22 cellular contexts compared by ENCODE assay signal in the genomic region with DNA sequence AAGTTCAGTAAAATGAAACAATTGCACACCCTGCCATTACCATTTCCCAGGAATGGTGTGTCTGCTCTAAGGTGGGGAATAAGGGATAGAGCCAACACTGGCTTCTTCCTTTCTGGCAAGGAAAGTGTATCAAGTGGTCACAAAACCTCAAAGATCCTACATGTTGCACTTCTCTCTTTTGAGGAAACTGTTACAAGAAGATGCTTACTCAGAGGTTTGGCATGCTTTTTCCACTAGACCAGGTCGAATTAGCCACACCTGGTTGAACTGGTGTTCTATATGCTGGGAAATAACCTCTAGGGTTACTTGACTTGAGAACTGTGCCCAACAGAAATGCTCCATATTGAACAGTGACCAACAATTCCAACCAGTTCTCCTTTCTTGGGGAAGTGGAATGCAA.
DNase-seq lines count a peak whose midpoint lies in the region; ATAC-seq, FAIRE-seq and TF ChIP-seq lines count a peak whose summit lies in the region.
"Had no signal": no experiment of that assay in that cellular context is flagged by ENCODE, and none has a peak within 500 bp of the region (broad histone marks: within the 10 kb centered on the region; RNA-seq: fewer than 3 reads in every experiment).

No MANE protein-coding gene starts in this region.

- H3K4me3 ChIP-seq in H1 (ENCODE audit: extremely low read depth in 1 of 4, insufficient read depth in 2 of 4, low read depth in 3 of 4, low read length in 4 of 4): no peak overlapping the region
- no peak overlapping the region for H3K4me3 ChIP-seq in epithelial cell of proximal tubule (ENCODE audit: low read depth, low read length)
- H3K4me3 ChIP-seq: BLaER1, GM23338, HAP-1 had no signal

- POLR2A ChIA-PET in H1 (lab: Charles Lee; ENCODE audit: partially characterized antibody): no interaction called here

- H3K18ac ChIP-seq in H1 (ENCODE audit: extremely low read depth, low read length): no peak overlapping the region

- CTCF ChIA-PET in H1 (lab: Charles Lee; ENCODE audit: partially characterized antibody): no interaction called here

- peak overlapping the region; percentile 61 for H3K14ac ChIP-seq in H1 (ENCODE audit: insufficient read length)

- no peak overlapping the region for H4K5ac ChIP-seq in H1 (ENCODE audit: insufficient read length, low read depth, low read length)

- TF ChIP-seq POLR2A in H1 (IDR thresholded peaks at IDR 0.05; ENCODE audit: control extremely low read depth in 1 of 2, low read depth in 2 of 2, low read length in 2 of 2): no peak

- H3K36me3 ChIP-seq in H1 (ENCODE audit: control insufficient read depth in 2 of 4, insufficient read depth in 4 of 4, low read length in 3 of 4): no peaks in the 10 kb centered on the region
- H3K36me3 ChIP-seq: BLaER1, HAP-1 had no signal

- H3K27me3 ChIP-seq in H1 (replicated peaks in 1 of 4; ENCODE audit: control insufficient read depth in 3 of 4, extremely low read depth in 1 of 4, insufficient read depth in 3 of 4, low read length in 3 of 4): no peaks in the 10 kb centered on the region
- H3K27me3 ChIP-seq: BLaER1 had no signal

- ATAC-seq in Right ventricle myocardium superior (ENCODE audit: poor library complexity): no peak
- ATAC-seq: CD8-positive, alpha-beta T cell; GM23338 had no signal

- H3K79me1 ChIP-seq in H1 (ENCODE audit: low read depth, low read length): no peaks in the 10 kb centered on the region

- H3K4me2 ChIP-seq in H1 (ENCODE audit: insufficient read depth in 1 of 2, low read depth in 2 of 2, low read length in 2 of 2): no peak overlapping the region
- H3K4me2 ChIP-seq: BLaER1, GM23338 had no signal

- H4K8ac ChIP-seq in H1 (ENCODE audit: extremely low read depth, insufficient read depth, low read length): no peak overlapping the region

- TF ChIP-seq RAD21 in H1 (IDR thresholded peaks at IDR 0.05 in 1 of 2, conservative IDR thresholded peaks at IDR 0.05 in 1 of 2; ENCODE audit: low read depth in 2 of 2, low read length in 2 of 2): no peak

- no peak overlapping the region for H2BK15ac ChIP-seq in H1 (ENCODE audit: low read length)

- no peak overlapping the region for H3K9ac ChIP-seq in H1 (replicated peaks in 1 of 4; ENCODE audit: extremely low read depth in 1 of 4, low read depth in 3 of 4, low read length in 3 of 4)
- H3K9ac ChIP-seq: BLaER1 had no signal

- WGBS in H1 (ENCODE audit: extremely low coverage in 1 of 2, insufficient coverage in 1 of 2, insufficient read length in 1 of 2, insufficient replicate concordance in 2 of 2, low coverage in 1 of 2, low lambda C conversion rate in 2 of 2, missing lambda C conversion rate in 1 of 2), 2 experiments: 79% methylated on average over 1 of the region's 1 CpG; no CpG with 5 or more reads in 1 of the 2 experiments

- no peak overlapping the region for H2BK12ac ChIP-seq in H1 (ENCODE audit: low read depth, low read length)

- TF ChIP-seq CTCF in H1 (IDR thresholded peaks at IDR 0.05; ENCODE audit: control extremely low read depth in 1 of 3, insufficient read depth in 1 of 3, low read depth in 1 of 3, low read length in 3 of 3) (no peak), epithelial cell of proximal tubule (conservative IDR thresholded peaks at IDR 0.05; ENCODE audit: low read depth, low read length) (no peak)

- H3K4me1 ChIP-seq in H1 (replicated peaks in 1 of 4; ENCODE audit: control insufficient read depth in 3 of 4, insufficient read depth in 4 of 4, low read length in 3 of 4): 0 out of 7 replicates have a peak, but pooled peaks cover 0 to 3% (median 1%) of the 10 kb centered on the region in 4 experiments
- H3K4me1 ChIP-seq: BLaER1, Caco-2, HAP-1 had no signal

- DNase-seq in HK-2 (ENCODE audit: unreplicated experiment) (peak; percentile 17), H1 (ENCODE audit: low read depth in 1 of 2, low spot score in 2 of 2) (no peak), epithelial cell of proximal tubule (ENCODE audit: low read depth) (peak; percentile 46), renal cortical epithelial cell (ENCODE audit: low read depth) (peak; percentile 67), Right ventricle myocardium superior (no peak), mucosa of gallbladder (ENCODE audit: low spot score) (no peak), mesenteric fat pad (ENCODE audit: low spot score) (no peak)
- DNase-seq: Caco-2; CD4-positive, CD25-positive, alpha-beta regulatory T cell; CD8-positive, alpha-beta T cell; DMS153; DND-41; HFFc6 had no signal

- TF ChIP-seq EP300 in H1 (IDR thresholded peaks at IDR 0.05; ENCODE audit: borderline replicate concordance in 1 of 2, low read depth in 2 of 2, low read length in 2 of 2): no peak

- no peak overlapping the region for H2AK5ac ChIP-seq in H1 (ENCODE audit: low read depth, low read length)

- H2BK5ac ChIP-seq in H1 (ENCODE audit: low read depth, low read length): no peak overlapping the region

- no peaks in the 10 kb centered on the region for H3K9me3 ChIP-seq in H1 (ENCODE audit: insufficient read depth in 2 of 2, low read depth in 1 of 2, low read length in 1 of 2)
- H3K9me3 ChIP-seq: BLaER1, Caco-2, HAP-1 had no signal

- H3K27ac ChIP-seq in H1 (ENCODE audit: low read depth, low read length): no peak overlapping the region
- H3K27ac ChIP-seq: 22Rv1, BLaER1, C4-2B had no signal

- no peak overlapping the region for H2BK20ac ChIP-seq in H1 (ENCODE audit: low read length)

- H3K56ac ChIP-seq in H1 (replicated peaks; ENCODE audit: insufficient read length, low read depth, low read length): no peak overlapping the region

- no peak overlapping the region for H3K4ac ChIP-seq in H1 (replicated peaks; ENCODE audit: insufficient read length, low read depth, low read length)

- H2AFZ ChIP-seq in H1 (ENCODE audit: low read length): no peak overlapping the region
- H2AFZ ChIP-seq: GM23338 had no signal

- no peak for FAIRE-seq in H1 (lab: Jason Lieb, UNC)
- FAIRE-seq: A204.1, G401.6, GM12892, H54 had no signal

- H3K79me2 ChIP-seq in H1 (ENCODE audit: control insufficient read depth in 1 of 2, insufficient read depth in 2 of 2, low read length in 2 of 2): no peaks in the 10 kb centered on the region

- no peak overlapping the region for H4K91ac ChIP-seq in H1 (replicated peaks; ENCODE audit: insufficient read length, low read length)

- no peaks in the 10 kb centered on the region for H4K20me1 ChIP-seq in H1 (replicated peaks in 1 of 2; ENCODE audit: control insufficient read depth in 1 of 2, insufficient read depth in 2 of 2, low read length in 2 of 2)
- H4K20me1 ChIP-seq: BLaER1 had no signal

- intact Hi-C loops in Right ventricle myocardium superior (cut with DNase I): no loop called here

- no peak overlapping the region for H2BK120ac ChIP-seq in H1 (replicated peaks; ENCODE audit: low read depth, low read length)

- no peak overlapping the region for H3K23ac ChIP-seq in H1 (ENCODE audit: insufficient read length)

- no peaks in the 10 kb centered on the region for H3K23me2 ChIP-seq in H1 (ENCODE audit: low read depth, low read length)

TF ChIP-seq in H1, 55 proteins besides CTCF, POLR2A, EP300 and RAD21 (continues in another document):
- no peak for TF ChIP-seq SP1 (IDR thresholded peaks at IDR 0.05; ENCODE audit: low read depth, low read length)
- no peak for TF ChIP-seq BCL11A (IDR thresholded peaks at IDR 0.05; ENCODE audit: low read depth in 2 of 2, low read length in 2 of 2)
- TF ChIP-seq, protein P1, sequence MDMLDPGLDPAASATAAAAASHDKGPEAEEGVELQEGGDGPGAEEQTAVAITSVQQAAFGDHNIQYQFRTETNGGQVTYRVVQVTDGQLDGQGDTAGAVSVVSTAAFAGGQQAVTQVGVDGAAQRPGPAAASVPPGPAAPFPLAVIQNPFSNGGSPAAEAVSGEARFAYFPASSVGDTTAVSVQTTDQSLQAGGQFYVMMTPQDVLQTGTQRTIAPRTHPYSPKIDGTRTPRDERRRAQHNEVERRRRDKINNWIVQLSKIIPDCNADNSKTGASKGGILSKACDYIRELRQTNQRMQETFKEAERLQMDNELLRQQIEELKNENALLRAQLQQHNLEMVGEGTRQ (IDR thresholded peaks at IDR 0.05; ENCODE audit: low read length): no peak

Comparison
In these comparisons a context has a peak if more than half of its experiments do, and no peak if none do; other contexts are left out.
1. DNase-seq: peak in HK-2 (single experiment), epithelial cell of proximal tubule (single experiment) and renal cortical epithelial cell (single experiment); none in H1 (0 of 2), Right ventricle myocardium superior (single experiment), mucosa of gallbladder (single experiment) and mesenteric fat pad (single experiment).